In the genomic region with DNA sequence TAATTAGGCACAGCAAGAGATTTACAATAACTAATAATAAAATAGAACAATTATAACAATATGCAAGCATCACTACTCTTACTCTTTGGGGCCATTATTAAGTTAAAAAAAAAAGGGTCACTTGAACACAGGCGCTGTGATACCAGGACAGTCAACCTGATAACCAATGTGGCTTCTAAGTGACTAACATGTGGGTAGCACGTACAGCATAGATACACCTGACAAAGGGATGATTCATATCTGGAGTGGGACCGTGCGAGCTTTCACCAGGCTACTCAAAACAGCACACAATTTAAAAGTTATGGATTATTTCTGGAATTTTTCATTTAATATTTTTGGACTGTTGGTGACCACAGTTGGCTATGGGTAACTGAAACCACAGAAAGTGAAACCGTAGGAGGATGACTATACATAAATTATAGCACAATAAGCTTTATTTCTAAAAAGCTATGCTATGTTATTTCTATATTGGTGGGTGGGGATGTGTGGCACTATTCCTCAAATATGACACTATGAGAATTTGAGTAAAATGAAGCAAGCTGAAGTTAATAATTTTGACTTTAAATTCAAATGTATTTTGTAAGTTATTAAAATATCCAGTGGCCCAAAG, we compare ENCODE assay signal across 12 cellular contexts.
DNase-seq lines count a peak whose midpoint lies in the region; ATAC-seq, FAIRE-seq and TF ChIP-seq lines count a peak whose summit lies in the region.
"Had no signal": no experiment of that assay in that cellular context is flagged by ENCODE, and none has a peak within 500 bp of the region (broad histone marks: within the 10 kb centered on the region; RNA-seq: fewer than 3 reads in every experiment).

No MANE protein-coding gene starts in this region.

- H3K4me3 ChIP-seq in GM12864 (ENCODE audit: low read depth, low read length) = no peak overlapping the region
- no peak overlapping the region for H3K4me3 ChIP-seq in hepatocyte
- no peak overlapping the region for H3K4me3 ChIP-seq in aorta (ENCODE audit: low read length in 2 of 2)

- 94% methylated on average over 5 of the region's 5 CpGs for WGBS in hepatocyte (ENCODE audit: low lambda C conversion rate, missing lambda C conversion rate)
- 90 to 94% methylated on average over 5 of the region's 5 CpGs for WGBS in aorta, 2 donors

- H3K36me3 Mint-ChIP-seq in activated T-helper 17 cell treated with anti-CD3 and anti-CD28 coated beads, Interleukin-2, amount 50 U/mL, for 72 hours (ENCODE audit: low read depth) = peaks cover 58% of the 10 kb centered on the region

- no peaks in the 10 kb centered on the region for H3K9me2 ChIP-seq in hepatocyte (replicated peaks; ENCODE audit: insufficient read depth)

- no peaks in the 10 kb centered on the region for H4K20me1 ChIP-seq in hepatocyte (ENCODE audit: insufficient read depth, poor library complexity, severe bottlenecking)

- TF ChIP-seq CTCF in GM12864 (IDR thresholded peaks at IDR 0.05; ENCODE audit: low read depth, low read length, missing control alignments) (no peak), hepatocyte (IDR thresholded peaks at IDR 0.05; ENCODE audit: poor library complexity) (no peak)

- H3K4me3 Mint-ChIP-seq in activated T-helper 17 cell treated with anti-CD3 and anti-CD28 coated beads, Interleukin-2, amount 50 U/mL, for 72 hours = peak overlapping the region; percentile 38

- FAIRE-seq in urothelium cell line (lab: Jason Lieb, UNC) = no peak
- FAIRE-seq: colon had no signal

- H3K9me3 Mint-ChIP-seq in activated T-helper 17 cell treated with anti-CD3 and anti-CD28 coated beads, Interleukin-2, amount 50 U/mL, for 72 hours = peaks cover 4% of the 10 kb centered on the region

- no peak overlapping the region for H2AFZ ChIP-seq in hepatocyte

- H3K79me2 ChIP-seq in hepatocyte = no peaks in the 10 kb centered on the region

- H3K27ac ChIP-seq in hepatocyte = no peak overlapping the region
- H3K27ac ChIP-seq in aorta (ENCODE audit: low read depth in 1 of 2, low read length in 2 of 2) = no peak overlapping the region

- peaks cover 8% of the 10 kb centered on the region for H3K4me1 Mint-ChIP-seq in activated T-helper 17 cell treated with anti-CD3 and anti-CD28 coated beads, Interleukin-2, amount 50 U/mL, for 72 hours

- peak; percentile 96 for ATAC-seq in GM19438 (IDR thresholded peaks at IDR 0.05; ENCODE audit: low read depth, unreplicated experiment)
- peak; percentile 94 for ATAC-seq in HG03103 (IDR thresholded peaks at IDR 0.05; ENCODE audit: low read depth, unreplicated experiment)
- peak; percentile 100 for ATAC-seq in activated T-helper 17 cell treated with anti-CD3 and anti-CD28 coated beads, Interleukin-2, amount 50 U/mL, for 72 hours (replicated peaks)
- no peak for ATAC-seq in aorta (ENCODE audit: low FRiP score)
- ATAC-seq: left lobe of liver had no signal

- H3K4me1 ChIP-seq in hepatocyte (ENCODE audit: insufficient read depth) (no peaks in the 10 kb centered on the region), aorta (ENCODE audit: control insufficient read depth in 1 of 2, insufficient read depth in 2 of 2, low read length in 2 of 2) (no peaks in the 10 kb centered on the region)

- no peaks in the 10 kb centered on the region for H3K9me3 ChIP-seq in hepatocyte (ENCODE audit: low read depth)
- no peaks in the 10 kb centered on the region for H3K9me3 ChIP-seq in aorta (ENCODE audit: control insufficient read depth, low read length)

- intact Hi-C loops in aorta (cut with DNase I) = no loop called here

- H3K27me3 ChIP-seq in hepatocyte (no peaks in the 10 kb centered on the region), aorta (ENCODE audit: control insufficient read depth in 1 of 2, insufficient read depth in 2 of 2, low read length in 1 of 2) (no peaks in the 10 kb centered on the region)

- H3K4me2 ChIP-seq in hepatocyte = no peak overlapping the region

- no peaks in the 10 kb centered on the region for H3K27me3 Mint-ChIP-seq in activated T-helper 17 cell treated with anti-CD3 and anti-CD28 coated beads, Interleukin-2, amount 50 U/mL, for 72 hours
- H3K27me3 Mint-ChIP-seq: IgD-negative memory B cell had no signal

- H3K36me3 ChIP-seq in hepatocyte (replicated peaks; ENCODE audit: insufficient read depth, low read depth) = no peaks in the 10 kb centered on the region
- no peaks in the 10 kb centered on the region for H3K36me3 ChIP-seq in aorta (ENCODE audit: control insufficient read depth in 1 of 2, insufficient read depth in 2 of 2, low read length in 1 of 2)

- DNase-seq in GM12864 (ENCODE audit: low read depth) (peak; percentile 72), hepatocyte (ENCODE audit: low spot score) (no peak), middle frontal gyrus (ENCODE audit: extremely low spot score, low spot score) (no peak), urothelium cell line (ENCODE audit: low spot score) (no peak), aorta (no peak)
- DNase-seq: DMS79 treated with DMSO at 0.1 percent for 48 hours had no signal

- peak overlapping the region; percentile 43 for H3K27ac Mint-ChIP-seq in activated T-helper 17 cell treated with anti-CD3 and anti-CD28 coated beads, Interleukin-2, amount 50 U/mL, for 72 hours
- H3K27ac Mint-ChIP-seq: IgD-negative memory B cell had no signal
